ENCODE assay signal across 1 cellular context in genomic region chr4:139015948-139016451, GRCh38.
TF ChIP-seq lines count a peak whose summit lies in the region.

No MANE protein-coding gene starts in this region.

TF ChIP-seq in K562, 482 proteins besides CTCF, POLR2A, EP300 and RAD21 (continued from another document and continues in another):
- no peak for TF ChIP-seq ZNF318 (IDR thresholded peaks at IDR 0.05; ENCODE audit: borderline replicate concordance in 1 of 2, low read depth in 1 of 2)
- 0 out of 4 replicates have a peak, but pooled peaks of 1 of the 2 experiments have one; percentile 8 for TF ChIP-seq KDM4B (IDR thresholded peaks at IDR 0.05; ENCODE audit: borderline replicate concordance in 2 of 2, low read depth in 1 of 2)
- TF ChIP-seq RBM15 (IDR thresholded peaks at IDR 0.05; ENCODE audit: insufficient read depth, low read length), result 0 out of 2 replicates have a peak, but pooled peaks have one; percentile 4
- no peak for TF ChIP-seq SRSF9 (IDR thresholded peaks at IDR 0.05; ENCODE audit: borderline replicate concordance, low read depth, low read length)
- TF ChIP-seq ZNF449 (CRISPR knock-in tag; IDR thresholded peaks at IDR 0.05), result no peak
- TF ChIP-seq MEF2A (IDR thresholded peaks at IDR 0.05; ENCODE audit: control insufficient read depth, low read depth, low read length), result no peak
- TF ChIP-seq ZNF395 (CRISPR knock-in tag; IDR thresholded peaks at IDR 0.05), result no peak
- TF ChIP-seq E2F6 (IDR thresholded peaks at IDR 0.05; ENCODE audit: borderline replicate concordance in 1 of 2, extremely low read depth in 1 of 2, insufficient read depth in 1 of 2, insufficient read length in 1 of 2, low read depth in 1 of 2, low read length in 1 of 2, poor library complexity in 1 of 2, severe bottlenecking in 1 of 2), result peak in 1 of 2 experiments; percentile 31
- no peak for TF ChIP-seq CREB1 (IDR thresholded peaks at IDR 0.05)
- no peak for TF ChIP-seq CREB1 (CRISPR knock-in tag; IDR thresholded peaks at IDR 0.05)
- TF ChIP-seq ZNF444 (CRISPR knock-in tag; IDR thresholded peaks at IDR 0.05), result no peak
- TF ChIP-seq GATAD2B (IDR thresholded peaks at IDR 0.05; ENCODE audit: borderline replicate concordance), result peak; percentile 66
- TF ChIP-seq ZNF766 (CRISPR knock-in tag; conservative IDR thresholded peaks at IDR 0.05), result no peak
- TF ChIP-seq DACH1 (IDR thresholded peaks at IDR 0.05; ENCODE audit: partially characterized antibody), result no peak
- peak; percentile 47; the same call in 1 of the 2 replicates for TF ChIP-seq FOSL1 (tag; conservative IDR thresholded peaks at IDR 0.05)
- no peak for TF ChIP-seq ASH1L (IDR thresholded peaks at IDR 0.05; ENCODE audit: borderline replicate concordance, low read depth, partially characterized antibody)
- no peak for TF ChIP-seq MCM7 (IDR thresholded peaks at IDR 0.05)
- TF ChIP-seq TBP (optimal IDR thresholded peaks at IDR 0.05; ENCODE audit: low read depth, low read length), result no peak
- no peak for TF ChIP-seq ZC3H8 (IDR thresholded peaks at IDR 0.05)
- TF ChIP-seq ZNF592 (IDR thresholded peaks at IDR 0.05), result peak; percentile 17; the same call in 1 of the 2 replicates
- no peak for TF ChIP-seq RUNX1 (IDR thresholded peaks at IDR 0.05; ENCODE audit: low read depth)
- no peak for TF ChIP-seq NR2C2 (CRISPR knock-in tag; IDR thresholded peaks at IDR 0.05)
- peak; percentile 15; the same call in 1 of the 2 replicates for TF ChIP-seq NR2C2 (tag; IDR thresholded peaks at IDR 0.05)
- no peak for TF ChIP-seq MBD2 (IDR thresholded peaks at IDR 0.05; ENCODE audit: borderline replicate concordance, low read depth)
- TF ChIP-seq WHSC1 (IDR thresholded peaks at IDR 0.05; ENCODE audit: low read length), result no peak
- TF ChIP-seq NFIX (CRISPR knock-in tag; IDR thresholded peaks at IDR 0.05; ENCODE audit: low read depth), result no peak
- no peak for TF ChIP-seq ZNF197 (CRISPR knock-in tag; IDR thresholded peaks at IDR 0.05; ENCODE audit: low read depth)
- TF ChIP-seq ETV6 (IDR thresholded peaks at IDR 0.05; ENCODE audit: borderline replicate concordance in 1 of 2, low read depth in 2 of 2, low read length in 1 of 2), result no peak
- TF ChIP-seq ETV6 (CRISPR knock-in tag; IDR thresholded peaks at IDR 0.05; ENCODE audit: borderline replicate concordance), result 0 out of 2 replicates have a peak, but pooled peaks have one; percentile 50
- no peak for TF ChIP-seq ZBTB34 (CRISPR knock-in tag; IDR thresholded peaks at IDR 0.05)
- no peak for TF ChIP-seq DNMT1 (IDR thresholded peaks at IDR 0.05)
- TF ChIP-seq ZFPM2 (CRISPR knock-in tag; IDR thresholded peaks at IDR 0.05), result no peak
- no peak for TF ChIP-seq ELF2 (CRISPR knock-in tag; IDR thresholded peaks at IDR 0.05)
- TF ChIP-seq BACH1 (tag; IDR thresholded peaks at IDR 0.05), result no peak
- TF ChIP-seq ATF2 (CRISPR knock-in tag; IDR thresholded peaks at IDR 0.05), result no peak
- TF ChIP-seq ARID1B (IDR thresholded peaks at IDR 0.05), result no peak
- TF ChIP-seq BRF2 (IDR thresholded peaks at IDR 0.05; ENCODE audit: borderline replicate concordance, insufficient read depth, insufficient read length), result no peak
- peak; percentile 11; the same call in 1 of the 2 replicates for TF ChIP-seq ZNF224 (CRISPR knock-in tag; IDR thresholded peaks at IDR 0.05)
- TF ChIP-seq POLR3G (IDR thresholded peaks at IDR 0.05; ENCODE audit: extremely low read depth, insufficient read length, insufficient replicate concordance), result no peak
- no peak for TF ChIP-seq MCM2 (IDR thresholded peaks at IDR 0.05; ENCODE audit: low read depth)
- TF ChIP-seq RBBP5 (IDR thresholded peaks at IDR 0.05; ENCODE audit: borderline replicate concordance, insufficient read depth, low read length, poor library complexity, severe bottlenecking), result peak; percentile 98
- TF ChIP-seq ZNF140 (CRISPR knock-in tag; IDR thresholded peaks at IDR 0.05), result no peak
- TF ChIP-seq ZNF12 (CRISPR knock-in tag; IDR thresholded peaks at IDR 0.05), result no peak
- TF ChIP-seq TEAD2 (tag; IDR thresholded peaks at IDR 0.05), result no peak
- TF ChIP-seq ZBTB17 (CRISPR knock-in tag; IDR thresholded peaks at IDR 0.05), result no peak
- peak in 1 of 2 experiments; percentile 13; a peak in 1 of 4 replicates for TF ChIP-seq NONO (IDR thresholded peaks at IDR 0.05; ENCODE audit: low read depth in 2 of 2, low read length in 1 of 2)
